9 cellular contexts compared by ENCODE assay signal in genomic region chr20:31879143-31879987, GRCh38. TPM values are rescaled to one million over a fixed set of nuclear protein-coding genes. Genes with fewer than 3 reads are reported as not detected.
DNase-seq lines count a peak whose midpoint lies in the region; ATAC-seq, FAIRE-seq and TF ChIP-seq lines count a peak whose summit lies in the region.
"Had no signal": no experiment of that assay in that cellular context is flagged by ENCODE, and none has a peak within 500 bp of the region (broad histone marks: within the 10 kb centered on the region; RNA-seq: fewer than 3 reads in every experiment).

No MANE protein-coding gene starts in this region.

- H3K27ac ChIP-seq in HepG2 (ENCODE audit: extremely low read length, insufficient read depth, low read length) = peak overlapping the region; percentile 37

- H4K20me1 ChIP-seq in HepG2 (ENCODE audit: insufficient read depth, low read length) = no peaks in the 10 kb centered on the region

- H2AFZ ChIP-seq in HepG2 (ENCODE audit: low read length) = peak overlapping the region; percentile 89

- TF ChIP-seq RAD21 in HepG2 (CRISPR knock-in tag; IDR thresholded peaks at IDR 0.05) = peak; percentile 45

- in situ Hi-C loops in HepG2 (cut with HindIII; ENCODE audit: extremely low pct_ligation_motif_present, low pct_unique_long_range_greater_than_20kb) = no loop called here

- H3K9me3 ChIP-seq in BE2C = no peaks in the 10 kb centered on the region
- no peaks in the 10 kb centered on the region for H3K9me3 ChIP-seq in HepG2 (ENCODE audit: low read length)

- peak overlapping the region; percentile 74 for H3K4me3 ChIP-seq in BE2C (ENCODE audit: low read depth, low read length)
- peak overlapping the region; percentile 58 to 75 (median 58) for H3K4me3 ChIP-seq in HepG2 (replicated peaks in 1 of 3; ENCODE audit: insufficient read depth in 1 of 3, low read depth in 2 of 3, low read length in 3 of 3)

- peak overlapping the region; percentile 60 for H3K9ac ChIP-seq in HepG2 (ENCODE audit: insufficient read depth, low read depth, low read length)

- intact Hi-C loops in HepG2 (cut with micrococcal nuclease; ENCODE audit: unreplicated experiment) = no loop called here

- TF ChIP-seq EP300 in HepG2 (IDR thresholded peaks at IDR 0.05; ENCODE audit: low read depth in 2 of 2, low read length in 2 of 2) (no peak; a peak in 1 of 4 replicates), HepG2 (CRISPR knock-in tag; IDR thresholded peaks at IDR 0.05; ENCODE audit: borderline replicate concordance) (peak; percentile 32)

- BruUV-seq in HepG2 (replicated peaks; lab: Mats Ljungman, UMichigan) = TSS peak; percentile 76

- ATAC-seq in HG03460 (IDR thresholded peaks at IDR 0.05; ENCODE audit: unreplicated experiment) (peak; percentile 81), HepG2 (peak; percentile 99)

- no peaks in the 10 kb centered on the region for H3K36me3 ChIP-seq in BE2C
- no peaks in the 10 kb centered on the region for H3K36me3 ChIP-seq in HepG2 (replicated peaks in 1 of 2; ENCODE audit: control insufficient read depth in 1 of 2, insufficient read depth in 2 of 2, low read length in 2 of 2)

- no peaks in the 10 kb centered on the region for H3K4me1 ChIP-seq in BE2C
- H3K4me1 ChIP-seq in HepG2 (ENCODE audit: insufficient read depth, low read length) = peaks cover 31% of the 10 kb centered on the region

- H3K4me2 ChIP-seq in HepG2 (ENCODE audit: low read depth, low read length) = peak overlapping the region; percentile 93

- H3K79me2 ChIP-seq in HepG2 (ENCODE audit: insufficient read depth, low read length) = no peaks in the 10 kb centered on the region

- WGBS in HepG2 (ENCODE audit: low lambda C conversion rate) = 4% methylated on average over 45 of the region's 45 CpGs

- DNase-seq in BE2C = peak; percentile 97
- peak; percentile 89 for DNase-seq in GM19240 (ENCODE audit: insufficient read length, low spot score)
- DNase-seq in NCI-H526 (lab: John Stamatoyannopoulos, UW) = peak; percentile 96 to 99
- peak; percentile 58 to 79 for DNase-seq in activated CD4-positive, alpha-beta T cell treated with anti-CD3 and anti-CD28 coated beads, Interleukin-2, amount 50 U/mL, for 24 hours (ENCODE audit: low read depth in 1 of 2, low spot score in 1 of 2)
- DNase-seq in dermis microvascular lymphatic vessel endothelial cell (ENCODE audit: low read depth in 2 of 2) = peak; percentile 91 to 97
- DNase-seq in HepG2 (ENCODE audit: low spot score) = peak; percentile 98
- DNase-seq in stimulated activated CD4-positive, alpha-beta T cell treated with anti-CD3 and anti-CD28 coated beads, Interleukin-2, amount 100 ng/mL, for 4 hours (ENCODE audit: low read depth) = peak; percentile 64

- FAIRE-seq in HepG2 (lab: Jason Lieb, UNC) = peak; percentile 60

- CTCF ChIA-PET in HepG2 (lab: Yijun Ruan, JAX; ENCODE audit: low intra/inter-chr PET ratio, low total read pairs) = no interaction called here

- H3K27me3 ChIP-seq in BE2C = no peaks in the 10 kb centered on the region
- no peaks in the 10 kb centered on the region for H3K27me3 ChIP-seq in HepG2 (ENCODE audit: control insufficient read depth in 1 of 2, insufficient read depth in 2 of 2, low read length in 2 of 2)

- POLR2A ChIA-PET in HepG2 (lab: Yijun Ruan, JAX) = interaction anchor here (0.9 to 1.7 kb wide), 8 partner anchors 8 to 274 kb away, joined by 3 to 11 read pairs (median 4); partner anchors contain the start of genes DUSP15, ID1, PDRG1 and TM9SF4

- peak; percentile 62 to 90 for TF ChIP-seq POLR2A in HepG2 (IDR thresholded peaks at IDR 0.05; ENCODE audit: insufficient read depth in 1 of 2, low read depth in 2 of 2, low read length in 2 of 2)

- TF ChIP-seq CTCF in BE2C (IDR thresholded peaks at IDR 0.05; ENCODE audit: low read depth, low read length) = no peak
- TF ChIP-seq CTCF in HepG2 (CRISPR knock-in tag; IDR thresholded peaks at IDR 0.05) = no peak; the same call in 1 of the 2 replicates

TF ChIP-seq in HepG2, 621 proteins besides CTCF, POLR2A, EP300 and RAD21 (continues in another document):
- TF ChIP-seq NR2F1 (CRISPR knock-in tag; IDR thresholded peaks at IDR 0.05) (peak in 1 of 2 experiments; percentile 9; a peak in 1 of 4 replicates), ATF7-NPFF (CRISPR knock-in tag; IDR thresholded peaks at IDR 0.05; ENCODE audit: low read depth) (peak; percentile 83)

RNA-seq across cellular contexts. Expression of gene TTLL9, which starts 8.9 kb away (rescaled TPM):
- not detected for polyA plus RNA-seq in BE2C (2012; ENCODE audit: insufficient read depth, insufficient read length, low read depth)
- 0.38 TPM in 1 of 2 replicates, not detected in the other for total RNA-seq in dermis microvascular lymphatic vessel endothelial cell
- total RNA-seq in HepG2 (2016; rRNA removed; fragmentation: Illumina TruSeq; extraction: Trizol) = not detected in 2 replicates
- not detected in 2 replicates for total RNA-seq in HepG2 (2016; cell fraction: cytosol; rRNA removed; fragmentation: Illumina TruSeq; extraction: Trizol; ENCODE audit: low read depth)
- not detected in 2 replicates for total RNA-seq in HepG2 (2016; cell fraction: insoluble cytoplasmic fraction; rRNA removed; fragmentation: Illumina TruSeq; extraction: Trizol)
- not detected in 2 replicates for total RNA-seq in HepG2 (2016; cell fraction: membrane; rRNA removed; fragmentation: Illumina TruSeq; extraction: Trizol)
- not detected in 2 replicates for total RNA-seq in HepG2 (2016; cell fraction: nucleus; rRNA removed; fragmentation: Illumina TruSeq; extraction: Trizol)
- polyA plus RNA-seq in HepG2 (2011; rRNA removed) = 0.05 TPM in 1 of 2 replicates, not detected in the other
- not detected in 2 replicates for polyA plus RNA-seq in HepG2 (2011; cell fraction: cytosol; rRNA removed)
- 0.14 TPM in 1 of 2 replicates, not detected in the other for polyA plus RNA-seq in HepG2 (2011; cell fraction: nucleus; rRNA removed)
- not detected in 2 replicates for polyA plus RNA-seq in HepG2 (2012)
- not detected in 2 replicates for polyA plus RNA-seq in HepG2 (2016; cell fraction: cytosol; fragmentation: Illumina TruSeq; extraction: Trizol; ENCODE audit: low read depth)
- polyA plus RNA-seq in HepG2 (2016; cell fraction: insoluble cytoplasmic fraction; fragmentation: Illumina TruSeq; extraction: Trizol; ENCODE audit: low read depth) = not detected in 2 replicates
- polyA plus RNA-seq in HepG2 (2016; cell fraction: membrane; fragmentation: Illumina TruSeq; extraction: Trizol; ENCODE audit: low read depth) = not detected in 2 replicates
- not detected in 2 replicates for polyA plus RNA-seq in HepG2 (2016; cell fraction: nucleus; fragmentation: Illumina TruSeq; extraction: Trizol; ENCODE audit: insufficient read depth, low read depth)
- not detected in 2 replicates for polyA minus RNA-seq in HepG2 (2011; rRNA and poly(A)+ RNA removed; ENCODE audit: low replicate concordance)
- polyA minus RNA-seq in HepG2 (2011; cell fraction: cytosol; rRNA and poly(A)+ RNA removed) = not detected in 2 replicates
- not detected in 2 replicates for polyA minus RNA-seq in HepG2 (2011; cell fraction: nucleus; rRNA and poly(A)+ RNA removed)
- total RNA-seq: T-helper 2 cell treated with Interferon-gamma antibody and Interleukin-4, amounts not matched to agents 100 ng/mL and 5 ng/mL, for 36 hours had no signal

RNA-seq across cellular contexts. Expression of gene DUSP15, which starts 9.0 kb away (rescaled TPM):
- 0.69 TPM for polyA plus RNA-seq in BE2C (2012; ENCODE audit: insufficient read depth, insufficient read length, low read depth)
- total RNA-seq in dermis microvascular lymphatic vessel endothelial cell = 0.26 and 1.5 TPM in 2 replicates
- 0.18 and 0.93 TPM in 2 replicates for total RNA-seq in HepG2 (2016; rRNA removed; fragmentation: Illumina TruSeq; extraction: Trizol)
- 1.1 TPM in 2 replicates for total RNA-seq in HepG2 (2016; cell fraction: cytosol; rRNA removed; fragmentation: Illumina TruSeq; extraction: Trizol; ENCODE audit: low read depth)
- total RNA-seq in HepG2 (2016; cell fraction: insoluble cytoplasmic fraction; rRNA removed; fragmentation: Illumina TruSeq; extraction: Trizol) = 0.37 and 0.69 TPM in 2 replicates
- total RNA-seq in HepG2 (2016; cell fraction: membrane; rRNA removed; fragmentation: Illumina TruSeq; extraction: Trizol) = 0.93 and 1.2 TPM in 2 replicates
- total RNA-seq in HepG2 (2016; cell fraction: nucleus; rRNA removed; fragmentation: Illumina TruSeq; extraction: Trizol) = 0.43 and 1.6 TPM in 2 replicates
- 0.17 and 0.46 TPM in 2 replicates for polyA plus RNA-seq in HepG2 (2011; rRNA removed)
- polyA plus RNA-seq in HepG2 (2011; cell fraction: cytosol; rRNA removed) = 0.60 and 0.79 TPM in 2 replicates
- polyA plus RNA-seq in HepG2 (2011; cell fraction: nucleus; rRNA removed) = 0.95 and 1.2 TPM in 2 replicates
- polyA plus RNA-seq in HepG2 (2012) = 0.50 and 0.83 TPM in 2 replicates
- 0.60 and 1.1 TPM in 2 replicates for polyA plus RNA-seq in HepG2 (2016; cell fraction: cytosol; fragmentation: Illumina TruSeq; extraction: Trizol; ENCODE audit: low read depth)
- 0.47 and 1.2 TPM in 2 replicates for polyA plus RNA-seq in HepG2 (2016; cell fraction: insoluble cytoplasmic fraction; fragmentation: Illumina TruSeq; extraction: Trizol; ENCODE audit: low read depth)
- 0.72 and 1.1 TPM in 2 replicates for polyA plus RNA-seq in HepG2 (2016; cell fraction: membrane; fragmentation: Illumina TruSeq; extraction: Trizol; ENCODE audit: low read depth)
- polyA plus RNA-seq in HepG2 (2016; cell fraction: nucleus; fragmentation: Illumina TruSeq; extraction: Trizol; ENCODE audit: insufficient read depth, low read depth) = 0.88 and 1.7 TPM in 2 replicates
- 0.56 TPM in 1 of 2 replicates, not detected in the other for polyA minus RNA-seq in HepG2 (2011; rRNA and poly(A)+ RNA removed; ENCODE audit: low replicate concordance)
- not detected in 2 replicates for polyA minus RNA-seq in HepG2 (2011; cell fraction: cytosol; rRNA and poly(A)+ RNA removed)
- polyA minus RNA-seq in HepG2 (2011; cell fraction: nucleus; rRNA and poly(A)+ RNA removed) = 0.87 TPM in 1 of 2 replicates, not detected in the other
- total RNA-seq: T-helper 2 cell treated with Interferon-gamma antibody and Interleukin-4, amounts not matched to agents 100 ng/mL and 5 ng/mL, for 36 hours had no signal

RNA-seq across cellular contexts. Expression of gene FOXS1, which starts 34.0 kb away (rescaled TPM):
- polyA plus RNA-seq in BE2C (2012; ENCODE audit: insufficient read depth, insufficient read length, low read depth) = not detected
- total RNA-seq in dermis microvascular lymphatic vessel endothelial cell (0.39 and 0.76 TPM in 2 replicates), HepG2 (2016; rRNA removed; fragmentation: Illumina TruSeq; extraction: Trizol) (not detected in 2 replicates)
- not detected in 2 replicates for total RNA-seq in HepG2 (2016; cell fraction: cytosol; rRNA removed; fragmentation: Illumina TruSeq; extraction: Trizol; ENCODE audit: low read depth)
- not detected in 2 replicates for total RNA-seq in HepG2 (2016; cell fraction: insoluble cytoplasmic fraction; rRNA removed; fragmentation: Illumina TruSeq; extraction: Trizol)
- not detected in 2 replicates for total RNA-seq in HepG2 (2016; cell fraction: membrane; rRNA removed; fragmentation: Illumina TruSeq; extraction: Trizol)
- total RNA-seq in HepG2 (2016; cell fraction: nucleus; rRNA removed; fragmentation: Illumina TruSeq; extraction: Trizol) = not detected in 2 replicates
- polyA plus RNA-seq in HepG2 (2011; rRNA removed) = not detected in 2 replicates
- polyA plus RNA-seq in HepG2 (2011; cell fraction: cytosol; rRNA removed) = not detected in 2 replicates
- polyA plus RNA-seq in HepG2 (2011; cell fraction: nucleus; rRNA removed) = not detected in 2 replicates
- not detected in 2 replicates for polyA plus RNA-seq in HepG2 (2012)
- polyA plus RNA-seq in HepG2 (2016; cell fraction: cytosol; fragmentation: Illumina TruSeq; extraction: Trizol; ENCODE audit: low read depth) = not detected in 2 replicates
- polyA plus RNA-seq in HepG2 (2016; cell fraction: insoluble cytoplasmic fraction; fragmentation: Illumina TruSeq; extraction: Trizol; ENCODE audit: low read depth) = not detected in 2 replicates
- polyA plus RNA-seq in HepG2 (2016; cell fraction: membrane; fragmentation: Illumina TruSeq; extraction: Trizol; ENCODE audit: low read depth) = not detected in 2 replicates
- not detected in 2 replicates for polyA plus RNA-seq in HepG2 (2016; cell fraction: nucleus; fragmentation: Illumina TruSeq; extraction: Trizol; ENCODE audit: insufficient read depth, low read depth)
- polyA minus RNA-seq in HepG2 (2011; rRNA and poly(A)+ RNA removed; ENCODE audit: low replicate concordance) = not detected in 2 replicates
- not detected in 2 replicates for polyA minus RNA-seq in HepG2 (2011; cell fraction: cytosol; rRNA and poly(A)+ RNA removed)
- polyA minus RNA-seq in HepG2 (2011; cell fraction: nucleus; rRNA and poly(A)+ RNA removed) = not detected in 2 replicates
- total RNA-seq: T-helper 2 cell treated with Interferon-gamma antibody and Interleukin-4, amounts not matched to agents 100 ng/mL and 5 ng/mL, for 36 hours had no signal

Comparison
In these comparisons a context has a peak if more than half of its experiments do, and no peak if none do; other contexts are left out.
1. Peak in every context shown above with its lines: DNase-seq, ATAC-seq, H3K4me3 ChIP-seq and H3K27ac ChIP-seq.